Comparison of ENCODE assay signal across 16 cellular contexts in genomic region chr7:47034180-47034579, GRCh38.
DNase-seq lines count a peak whose midpoint lies in the region; ATAC-seq and FAIRE-seq lines count a peak whose summit lies in the region.
"Had no signal": no experiment of that assay in that cellular context is flagged by ENCODE, and none has a peak within 500 bp of the region (broad histone marks: within the 10 kb centered on the region; RNA-seq: fewer than 3 reads in every experiment).

No MANE protein-coding gene starts in this region.

- no peak overlapping the region for H3K4me3 Mint-ChIP-seq in activated naive CD8-positive, alpha-beta T cell treated with anti-CD3 and anti-CD28 coated beads for 36 hours
- H3K4me3 Mint-ChIP-seq: CD4-positive, alpha-beta T cell had no signal

- H3K23ac ChIP-seq in trophoblast cell (ENCODE audit: low read length) = no peak overlapping the region

- no peak overlapping the region for H3K9ac ChIP-seq in trophoblast cell (ENCODE audit: low read length)

- H3K36me3 ChIP-seq in trophoblast cell (ENCODE audit: control insufficient read depth in 1 of 2, insufficient read depth in 2 of 2, low read length in 2 of 2) = no peaks in the 10 kb centered on the region
- H3K36me3 ChIP-seq: BE2C had no signal

- no peak overlapping the region for H3K18ac ChIP-seq in trophoblast cell (ENCODE audit: low read length)

- no peaks in the 10 kb centered on the region for H3K36me3 Mint-ChIP-seq in activated naive CD8-positive, alpha-beta T cell treated with anti-CD3 and anti-CD28 coated beads for 36 hours

- H2AK5ac ChIP-seq in trophoblast cell (ENCODE audit: low read length) = no peak overlapping the region

- no CpG with 5 or more reads among the region's 2 CpGs for WGBS in trophoblast cell (ENCODE audit: extremely low coverage, insufficient coverage, insufficient read length)

- H3K4me2 ChIP-seq in trophoblast cell (ENCODE audit: low read length) = no peak overlapping the region

- FAIRE-seq in frontal cortex (lab: Jason Lieb, UNC) = no peak

- H3K79me1 ChIP-seq in trophoblast cell (ENCODE audit: low read length) = peaks cover 18% of the 10 kb centered on the region

- H4K12ac ChIP-seq in trophoblast cell (ENCODE audit: low read depth, low read length) = no peak overlapping the region

- H2AFZ ChIP-seq in trophoblast cell (ENCODE audit: insufficient read depth, low read length, poor library complexity) = no peak overlapping the region

- H3K9me3 Mint-ChIP-seq in activated naive CD8-positive, alpha-beta T cell treated with anti-CD3 and anti-CD28 coated beads for 36 hours = no peaks in the 10 kb centered on the region
- H3K9me3 Mint-ChIP-seq: CD4-positive, alpha-beta T cell had no signal

- H3K9me3 ChIP-seq in trophoblast cell (ENCODE audit: insufficient read depth, low read depth, low read length) = no peaks in the 10 kb centered on the region
- H3K9me3 ChIP-seq: BE2C had no signal

- no peaks in the 10 kb centered on the region for H3K4me1 Mint-ChIP-seq in activated naive CD8-positive, alpha-beta T cell treated with anti-CD3 and anti-CD28 coated beads for 36 hours

- H3K4ac ChIP-seq in trophoblast cell (ENCODE audit: low read depth, low read length) = no peak overlapping the region

- no peak overlapping the region for H4K8ac ChIP-seq in trophoblast cell (ENCODE audit: low read depth, low read length)

- no peaks in the 10 kb centered on the region for H3K27me3 ChIP-seq in trophoblast cell (ENCODE audit: insufficient read depth, low read length)
- H3K27me3 ChIP-seq: BE2C had no signal

- no peak overlapping the region for H3K4me3 ChIP-seq in trophoblast cell (ENCODE audit: low read depth, low read length)

- H3K27me3 Mint-ChIP-seq in activated naive CD8-positive, alpha-beta T cell treated with anti-CD3 and anti-CD28 coated beads for 36 hours = peaks cover 4% of the 10 kb centered on the region
- H3K27me3 Mint-ChIP-seq: CD4-positive, alpha-beta T cell had no signal

- ATAC-seq in HG03108 (IDR thresholded peaks at IDR 0.05; ENCODE audit: unreplicated experiment) = no peak

- H3K79me2 ChIP-seq in trophoblast cell (ENCODE audit: control insufficient read depth, insufficient read depth, low read length, poor library complexity) = peaks cover 7% of the 10 kb centered on the region

- no peak overlapping the region for H3K27ac Mint-ChIP-seq in activated naive CD8-positive, alpha-beta T cell treated with anti-CD3 and anti-CD28 coated beads for 36 hours
- H3K27ac Mint-ChIP-seq: CD4-positive, alpha-beta T cell had no signal

- H2BK12ac ChIP-seq in trophoblast cell (ENCODE audit: low read length) = peak overlapping the region; percentile 27

- peak overlapping the region; percentile 4 for H4K91ac ChIP-seq in trophoblast cell (ENCODE audit: low read depth, low read length)

- peak overlapping the region; percentile 30 for H2BK120ac ChIP-seq in trophoblast cell (ENCODE audit: insufficient read depth, low read length, poor library complexity)

- H3K14ac ChIP-seq in trophoblast cell (ENCODE audit: low read length) = peak overlapping the region; percentile 9

- peaks cover 18% of the 10 kb centered on the region in 2 experiments for H3K4me1 ChIP-seq in trophoblast cell (ENCODE audit: control insufficient read depth in 1 of 2, insufficient read depth in 2 of 2, low read length in 2 of 2)
- H3K4me1 ChIP-seq: BE2C had no signal

- DNase-seq in EH (ENCODE audit: low read depth) (peak; percentile 61), LHCN-M2 (ENCODE audit: low read depth) (peak; percentile 63), islet precursor cell (peak; percentile 63), trophoblast cell (no peak), frontal cortex (ENCODE audit: low spot score in 2 of 2) (no peak), NCI-H748 treated with DMSO at 0.1 percent for 48 hours (lab: John Stamatoyannopoulos, UW) (no peak)
- no peak for DNase-seq in activated naive CD8-positive, alpha-beta T cell treated with anti-CD3 and anti-CD28 coated beads for 36 hours
- DNase-seq: BE2C; CD4-positive, alpha-beta T cell; HCEC 1CT; MV-4-11; NCI-H1417; NCI-H187 treated with DMSO at 0.1 percent for 48 hours; NCI-H345; SW 1271 had no signal

- H3K27ac ChIP-seq in trophoblast cell (ENCODE audit: low read depth, low read length) = no peak overlapping the region

- no peak overlapping the region for H2BK5ac ChIP-seq in trophoblast cell (ENCODE audit: low read depth, low read length, poor library complexity)

Comparison
In these comparisons a context has a peak if more than half of its experiments do, and no peak if none do; other contexts are left out.
1. DNase-seq: peak in EH (single experiment), LHCN-M2 (single experiment) and islet precursor cell (single experiment); none in trophoblast cell (0 of 2), activated naive CD8-positive, alpha-beta T cell treated with anti-CD3 and anti-CD28 coated beads for 36 hours (single experiment), frontal cortex (0 of 2) and NCI-H748 treated with DMSO at 0.1 percent for 48 hours (single experiment).